Comparison of ENCODE assay signal across 20 cellular contexts in the genomic region with DNA sequence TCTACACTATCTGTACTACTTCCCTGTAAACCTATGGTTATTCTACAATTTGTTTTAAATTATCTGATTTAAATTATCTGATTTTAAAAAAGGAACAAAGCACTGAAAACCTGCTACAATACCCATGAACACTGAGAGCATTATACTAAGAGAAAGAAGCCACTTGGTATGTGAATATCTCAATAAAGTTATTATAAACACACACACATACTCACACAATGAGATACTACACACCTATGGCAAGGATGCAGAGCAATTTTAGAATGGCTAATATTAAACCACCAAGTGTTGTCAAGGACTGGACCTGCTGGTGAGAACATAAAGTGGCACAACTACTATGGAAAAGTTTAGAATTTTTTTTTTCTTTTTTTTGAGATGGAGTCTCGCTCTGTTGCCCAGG.
DNase-seq lines count a peak whose midpoint lies in the region; ATAC-seq, FAIRE-seq and TF ChIP-seq lines count a peak whose summit lies in the region.
"Had no signal": no experiment of that assay in that cellular context is flagged by ENCODE, and none has a peak within 500 bp of the region (broad histone marks: within the 10 kb centered on the region; RNA-seq: fewer than 3 reads in every experiment).

No MANE protein-coding gene starts in this region.

- H2AFZ ChIP-seq in SU-DHL-6 (ENCODE audit: low read depth, low read length, severe bottlenecking) = no peak overlapping the region
- no peak overlapping the region for H2AFZ ChIP-seq in GM12878 (ENCODE audit: control insufficient read depth, low read depth, low read length)

- no peak for TF ChIP-seq EP300 in GM12878 (IDR thresholded peaks at IDR 0.05; ENCODE audit: borderline replicate concordance in 1 of 2, control insufficient read depth in 1 of 2, low read depth in 2 of 2, low read length in 2 of 2)

- peaks cover 9% of the 10 kb centered on the region for H3K4me1 ChIP-seq in GM12878 (ENCODE audit: control insufficient read depth, insufficient read depth, low read length)
- H3K4me1 ChIP-seq: BLaER1 treated with 17β-estradiol and CSF1 and Interleukin-3, amounts not matched to agents 10 nM and 100 nM had no signal

- intact Hi-C loops in GM12878 (cut with micrococcal nuclease; ENCODE audit: unreplicated experiment) (no loop called here), posterior vena cava (cut with DNase I) (no loop called here)

- CTCF ChIA-PET in GM12878 (lab: Yijun Ruan, JAX) = interaction anchor here (1.0 kb wide), 1 partner anchor 32 kb away, joined by 3 read pairs; no protein-coding TSS in a partner anchor

- H3K9me2 ChIP-seq in SU-DHL-6 (replicated peaks; ENCODE audit: insufficient read depth, low read length) = no peaks in the 10 kb centered on the region

- DNase-seq in GM12878 (ENCODE audit: low read depth, low spot score) (no peak), cerebellar cortex (ENCODE audit: low spot score) (no peak), posterior vena cava (ENCODE audit: low spot score) (no peak)
- DNase-seq: AML-193; Caco-2; Calu3; CD4-positive, alpha-beta T cell; CD8-positive, alpha-beta T cell; DMS79 treated with DMSO at 0.1 percent for 48 hours; GDM1 had no signal

- TF ChIP-seq POLR2A in GM12878 (IDR thresholded peaks at IDR 0.05; ENCODE audit: low read depth, low read length) = no peak

- SMC1A ChIA-PET in GM12878 (lab: Charles Lee; ENCODE audit: uncharacterized antibody, unreplicated experiment) = no interaction called here

- ATAC-seq in GM12878 (no peak), HG03378 (IDR thresholded peaks at IDR 0.05; ENCODE audit: unreplicated experiment) (no peak)
- ATAC-seq: A549; CD8-positive, alpha-beta T cell had no signal

- H3F3A ChIP-seq in SU-DHL-6 (ENCODE audit: insufficient read depth) = peaks cover 40% of the 10 kb centered on the region; the same call in 1 of the 2 replicates

- peak; percentile 85 for FAIRE-seq in G401.6 (lab: Jason Lieb, UNC)
- no peak for FAIRE-seq in GM12878 (lab: Jason Lieb, UNC)
- FAIRE-seq: A549, D721Med, GM12891, GM19239 had no signal

- TF ChIP-seq RAD21 in GM12878 (IDR thresholded peaks at IDR 0.05; ENCODE audit: insufficient read depth, low read depth, low read length) = no peak

- RAD21 ChIA-PET in GM12878 (lab: Charles Lee; ENCODE audit: unreplicated experiment) = no interaction called here

- H3K9me3 ChIP-seq in SU-DHL-6 (ENCODE audit: insufficient read depth, low read length) = no peaks in the 10 kb centered on the region
- no peaks in the 10 kb centered on the region for H3K9me3 ChIP-seq in GM12878 (replicated peaks; ENCODE audit: control insufficient read depth, insufficient read depth, low read length)
- H3K9me3 ChIP-seq: A549; BLaER1 treated with 17β-estradiol and CSF1 and Interleukin-3, amounts not matched to agents 10 nM and 100 nM; Caco-2 had no signal

- no peaks in the 10 kb centered on the region for H3K27me3 ChIP-seq in SU-DHL-6 (ENCODE audit: low read length)
- H3K27me3 ChIP-seq in GM12878 (replicated peaks in 1 of 2; ENCODE audit: control insufficient read depth in 2 of 2, insufficient read depth in 2 of 2, low read length in 1 of 2) = no peaks in the 10 kb centered on the region
- H3K27me3 ChIP-seq: BLaER1 treated with 17β-estradiol and CSF1 and Interleukin-3, amounts not matched to agents 10 nM and 100 nM had no signal

- H3K79me2 ChIP-seq in SU-DHL-6 (ENCODE audit: insufficient read depth, low read length) (peaks cover 91% of the 10 kb centered on the region), GM12878 (ENCODE audit: control insufficient read depth, insufficient read depth, low read length) (peaks cover 8% of the 10 kb centered on the region)

- peak overlapping the region; percentile 10; the same call in 1 of the 2 replicates for H3K27ac ChIP-seq in SU-DHL-6 (ENCODE audit: low read depth, low read length)
- no peak overlapping the region for H3K27ac ChIP-seq in GM12878 (ENCODE audit: control insufficient read depth, insufficient read depth)
- H3K27ac ChIP-seq: 22Rv1; A549; BLaER1 treated with 17β-estradiol and CSF1 and Interleukin-3, amounts not matched to agents 10 nM and 100 nM; C4-2B had no signal

- POLR2A ChIA-PET in GM12878 (lab: Charles Lee) = no interaction called here

- H3K4me3 ChIP-seq in SU-DHL-6 (ENCODE audit: insufficient read depth, low read length, poor library complexity, severe bottlenecking) = no peak overlapping the region
- no peak overlapping the region for H3K4me3 ChIP-seq in GM12878
- H3K4me3 ChIP-seq: A549; BLaER1 treated with 17β-estradiol and CSF1 and Interleukin-3, amounts not matched to agents 10 nM and 100 nM had no signal

- BruUV-seq in GM12878 (replicated peaks; lab: Mats Ljungman, UMichigan) = no TSS peak

- H3K4me2 ChIP-seq in SU-DHL-6 (ENCODE audit: low read depth, low read length, poor library complexity, severe bottlenecking) (no peak overlapping the region), GM12878 (ENCODE audit: control insufficient read depth, insufficient read depth) (no peak overlapping the region)
- H3K4me2 ChIP-seq: A549; BLaER1 treated with 17β-estradiol and CSF1 and Interleukin-3, amounts not matched to agents 10 nM and 100 nM had no signal

- WGBS in GM12878 (ENCODE audit: insufficient coverage, insufficient replicate concordance, low lambda C conversion rate, missing lambda C conversion rate) = 50% methylated on average over 1 of the region's 1 CpG

- H3K36me3 ChIP-seq in SU-DHL-6 (ENCODE audit: low read length) (peaks cover 53% of the 10 kb centered on the region), GM12878 (ENCODE audit: control insufficient read depth in 2 of 2, insufficient read depth in 2 of 2, low read length in 1 of 2) (no peaks in the 10 kb centered on the region; a peak in 1 of 4 replicates)
- H3K36me3 ChIP-seq: BLaER1 treated with 17β-estradiol and CSF1 and Interleukin-3, amounts not matched to agents 10 nM and 100 nM had no signal

- no peak for TF ChIP-seq CTCF in SU-DHL-6 (IDR thresholded peaks at IDR 0.05; ENCODE audit: insufficient read depth, low read length, poor library complexity, severe bottlenecking)
- no peak for TF ChIP-seq CTCF in GM12878 (IDR thresholded peaks at IDR 0.05 in 2 of 3, conservative IDR thresholded peaks at IDR 0.05 in 1 of 3; ENCODE audit: control insufficient read depth in 2 of 3, extremely low read depth in 1 of 3, insufficient read depth in 1 of 3, low read depth in 3 of 3, low read length in 3 of 3)

- H3K9ac ChIP-seq in SU-DHL-6 (ENCODE audit: low read length) (no peak overlapping the region), GM12878 (ENCODE audit: control insufficient read depth, insufficient read depth, low read length) (no peak overlapping the region)
- H3K9ac ChIP-seq: BLaER1 treated with 17β-estradiol and CSF1 and Interleukin-3, amounts not matched to agents 10 nM and 100 nM had no signal

- in situ Hi-C loops in GM12878 (cut with MboI) = no loop called here

- H4K20me1 ChIP-seq in SU-DHL-6 (ENCODE audit: low read depth, low read length) (no peaks in the 10 kb centered on the region), GM12878 (ENCODE audit: control insufficient read depth, insufficient read depth) (no peaks in the 10 kb centered on the region)
- H4K20me1 ChIP-seq: BLaER1 treated with 17β-estradiol and CSF1 and Interleukin-3, amounts not matched to agents 10 nM and 100 nM had no signal

TF ChIP-seq in GM12878, 131 proteins besides CTCF, POLR2A, EP300 and RAD21:
- peak; percentile 50 for TF ChIP-seq ZBTB40 (IDR thresholded peaks at IDR 0.05; ENCODE audit: borderline replicate concordance)
- TF ChIP-seq SMARCA5 (IDR thresholded peaks at IDR 0.05) = no peak
